ENCODE assay signal across 8 cellular contexts in genomic region chr10:35126530-35127288, GRCh38. TPM values are rescaled to one million over a fixed set of nuclear protein-coding genes. Genes with fewer than 3 reads are reported as not detected.
DNase-seq lines count a peak whose midpoint lies in the region; ATAC-seq lines count a peak whose summit lies in the region.

Gene CREM (plus strand): TSS chr10:35126846. CDS start chr10:35137836, 10,990 bp downstream.

- H3K4me1 Mint-ChIP-seq in activated T-helper 1 cell treated with anti-CD3 and anti-CD28 coated beads, Interleukin-12 subunit alpha, Interleukin-12 subunit beta, Interleukin-2, Interleukin-4 antibody, amounts not matched to agents 30 ng/mL and 10 ng/mL and 1 ng/mL, durations not matched to agents 14 hours and 24 hours and 36 hours (ENCODE audit: low read depth): peaks cover 66% of the 10 kb centered on the region
- peaks cover 16 to 61% (median 47%) of the 10 kb centered on the region in 7 donors for H3K4me1 Mint-ChIP-seq in naive thymus-derived CD4-positive, alpha-beta T cell
- H3K4me1 Mint-ChIP-seq in stimulated activated naive B cell treated with anti-CD40 and anti-IgM and Interleukin-4, amounts not matched to agents 10 μg/mL and 1 μg/mL and 100 μg/mL, for 72 hours: peaks cover 15 to 42% of the 10 kb centered on the region in 2 donors

- H3K9me3 Mint-ChIP-seq in activated T-helper 1 cell treated with anti-CD3 and anti-CD28 coated beads, Interleukin-12 subunit alpha, Interleukin-12 subunit beta, Interleukin-2, Interleukin-4 antibody, amounts not matched to agents 30 ng/mL and 10 ng/mL and 1 ng/mL, durations not matched to agents 14 hours and 24 hours and 36 hours: no peaks in the 10 kb centered on the region
- peaks cover 0 to 4% (median 0%) of the 10 kb centered on the region in 11 donors for H3K9me3 Mint-ChIP-seq in naive thymus-derived CD4-positive, alpha-beta T cell
- no peaks in the 10 kb centered on the region for H3K9me3 Mint-ChIP-seq in stimulated activated naive B cell treated with anti-CD40 and anti-IgM and Interleukin-4, amounts not matched to agents 10 μg/mL and 1 μg/mL and 100 μg/mL, for 72 hours

- H3K4me3 Mint-ChIP-seq in activated T-helper 1 cell treated with anti-CD3 and anti-CD28 coated beads, Interleukin-12 subunit alpha, Interleukin-12 subunit beta, Interleukin-2, Interleukin-4 antibody, amounts not matched to agents 30 ng/mL and 10 ng/mL and 1 ng/mL, durations not matched to agents 14 hours and 24 hours and 36 hours: peak within 1 kb of the TSS; percentile 94
- peak within 1 kb of the TSS; percentile 63 to 93 (median 91) for H3K4me3 Mint-ChIP-seq in naive thymus-derived CD4-positive, alpha-beta T cell
- peak within 1 kb of the TSS; percentile 90 to 92 for H3K4me3 Mint-ChIP-seq in stimulated activated naive B cell treated with anti-CD40 and anti-IgM and Interleukin-4, amounts not matched to agents 10 μg/mL and 1 μg/mL and 100 μg/mL, for 72 hours

- no peaks in the 10 kb centered on the region for H3K36me3 ChIP-seq in GM23248 (ENCODE audit: low read depth)
- H3K36me3 ChIP-seq in naive thymus-derived CD4-positive, alpha-beta T cell (ENCODE audit: control insufficient read depth in 2 of 3, insufficient read depth in 3 of 3, low read length in 3 of 3): no peaks in the 10 kb centered on the region

- H4K20me1 ChIP-seq in GM23248 (ENCODE audit: insufficient read depth): no peaks in the 10 kb centered on the region

- H3K27me3 Mint-ChIP-seq in activated T-helper 1 cell treated with anti-CD3 and anti-CD28 coated beads, Interleukin-12 subunit alpha, Interleukin-12 subunit beta, Interleukin-2, Interleukin-4 antibody, amounts not matched to agents 30 ng/mL and 10 ng/mL and 1 ng/mL, durations not matched to agents 14 hours and 24 hours and 36 hours (ENCODE audit: insufficient read depth): no peaks in the 10 kb centered on the region
- H3K27me3 Mint-ChIP-seq in naive thymus-derived CD4-positive, alpha-beta T cell: no peaks in the 10 kb centered on the region
- no peaks in the 10 kb centered on the region for H3K27me3 Mint-ChIP-seq in stimulated activated naive B cell treated with anti-CD40 and anti-IgM and Interleukin-4, amounts not matched to agents 10 μg/mL and 1 μg/mL and 100 μg/mL, for 72 hours

- intact Hi-C loops in activated T-helper 1 cell treated with anti-CD3 and anti-CD28 coated beads, Interleukin-12 subunit alpha, Interleukin-12 subunit beta, Interleukin-2, Interleukin-4 antibody, amounts not matched to agents 30 ng/mL and 10 ng/mL and 1 ng/mL, durations not matched to agents 14 hours and 24 hours and 36 hours (cut with micrococcal nuclease): loop anchor here (1.0 to 5.0 kb wide), 9 partner anchors 23 to 516 kb away; partner anchors contain the start of genes CUL2 and FZD8
- intact Hi-C loops in naive thymus-derived CD4-positive, alpha-beta T cell (cut with micrococcal nuclease): loop anchor here (1.0 to 10.0 kb wide), 10 partner anchors 23 to 516 kb away; partner anchors contain the start of genes CCNY (in 2 of the 2), CUL2 (in 2 of the 2) and FZD8 (in 1 of the 2)

- peak within 1 kb of the TSS; percentile 77 for H3K4me3 ChIP-seq in GM23248
- H3K4me3 ChIP-seq in naive thymus-derived CD4-positive, alpha-beta T cell (ENCODE audit: low read length): peak within 1 kb of the TSS; percentile 84

- H3K36me3 Mint-ChIP-seq in activated T-helper 1 cell treated with anti-CD3 and anti-CD28 coated beads, Interleukin-12 subunit alpha, Interleukin-12 subunit beta, Interleukin-2, Interleukin-4 antibody, amounts not matched to agents 30 ng/mL and 10 ng/mL and 1 ng/mL, durations not matched to agents 14 hours and 24 hours and 36 hours (ENCODE audit: low read depth): peaks cover 7% of the 10 kb centered on the region
- peaks cover 0 to 6% (median 0%) of the 10 kb centered on the region in 5 donors for H3K36me3 Mint-ChIP-seq in naive thymus-derived CD4-positive, alpha-beta T cell
- H3K36me3 Mint-ChIP-seq in stimulated activated naive B cell treated with anti-CD40 and anti-IgM and Interleukin-4, amounts not matched to agents 10 μg/mL and 1 μg/mL and 100 μg/mL, for 72 hours: peaks cover 25 to 26% of the 10 kb centered on the region in 2 donors

- peak within 1 kb of the TSS; percentile 81 for H3K4me2 ChIP-seq in GM23248 (ENCODE audit: unreplicated experiment)

- peak within 1 kb of the TSS; percentile 96 for H3K9ac ChIP-seq in GM23248

- peaks cover 39% of the 10 kb centered on the region for H3K79me2 ChIP-seq in GM23248 (ENCODE audit: insufficient read depth)

- in situ Hi-C loops in GM23248 (cut with MboI): no loop called here

- H2AFZ ChIP-seq in GM23248: peak within 1 kb of the TSS; percentile 96

- DNase-seq in EH (ENCODE audit: low read depth): peak; percentile 98
- peak; percentile 100 for DNase-seq in GM23248
- peak; percentile 99 for DNase-seq in Kasumi-1 (lab: John Stamatoyannopoulos, UW)
- peak; percentile 99 for DNase-seq in RKO (ENCODE audit: low spot score)
- DNase-seq in activated T-helper 1 cell treated with anti-CD3 and anti-CD28 coated beads, Interleukin-12 subunit alpha, Interleukin-12 subunit beta, Interleukin-2, Interleukin-4 antibody, amounts not matched to agents 30 ng/mL and 10 ng/mL and 1 ng/mL, durations not matched to agents 14 hours and 24 hours and 36 hours (ENCODE audit: low spot score): peak; percentile 97
- peak; percentile 97 for DNase-seq in fibroblast of gingiva (ENCODE audit: low read depth)
- peak; percentile 98 to 100 (median 99) for DNase-seq in naive thymus-derived CD4-positive, alpha-beta T cell
- DNase-seq in stimulated activated naive B cell treated with anti-CD40 and anti-IgM and Interleukin-4, amounts not matched to agents 10 μg/mL and 1 μg/mL and 100 μg/mL, for 72 hours: peak; percentile 95

- no peaks in the 10 kb centered on the region for H3K9me3 ChIP-seq in GM23248 (ENCODE audit: low read depth)
- H3K9me3 ChIP-seq in naive thymus-derived CD4-positive, alpha-beta T cell (ENCODE audit: control insufficient read depth in 2 of 3, low read length in 3 of 3): no peaks in the 10 kb centered on the region

- peak; percentile 90 for ATAC-seq in naive thymus-derived CD4-positive, alpha-beta T cell
- ATAC-seq in stimulated activated naive B cell treated with anti-CD40 and anti-IgM and Interleukin-4, amounts not matched to agents 10 μg/mL and 1 μg/mL and 100 μg/mL, for 72 hours (replicated peaks): peak; percentile 89

- no peaks in the 10 kb centered on the region for H3K9me2 ChIP-seq in GM23248 (ENCODE audit: insufficient read depth)

- WGBS in GM23248 (ENCODE audit: low coverage in 1 of 2, low lambda C conversion rate in 2 of 2, missing lambda C conversion rate in 2 of 2), 2 experiments: 1% methylated on average over 55 to 80 of the region's 80 CpGs

- no peaks in the 10 kb centered on the region for H3K27me3 ChIP-seq in GM23248 (replicated peaks; ENCODE audit: insufficient read depth)
- no peaks in the 10 kb centered on the region for H3K27me3 ChIP-seq in naive thymus-derived CD4-positive, alpha-beta T cell (ENCODE audit: control insufficient read depth in 2 of 2, insufficient read depth in 2 of 2, low read length in 2 of 2)

- peak within 1 kb of the TSS; percentile 93 for H3K27ac Mint-ChIP-seq in activated T-helper 1 cell treated with anti-CD3 and anti-CD28 coated beads, Interleukin-12 subunit alpha, Interleukin-12 subunit beta, Interleukin-2, Interleukin-4 antibody, amounts not matched to agents 30 ng/mL and 10 ng/mL and 1 ng/mL, durations not matched to agents 14 hours and 24 hours and 36 hours
- H3K27ac Mint-ChIP-seq in naive thymus-derived CD4-positive, alpha-beta T cell: peak within 1 kb of the TSS; percentile 85 to 99 (median 95)
- H3K27ac Mint-ChIP-seq in stimulated activated naive B cell treated with anti-CD40 and anti-IgM and Interleukin-4, amounts not matched to agents 10 μg/mL and 1 μg/mL and 100 μg/mL, for 72 hours: peak within 1 kb of the TSS; percentile 99

- CTCF ChIA-PET in naive thymus-derived CD4-positive, alpha-beta T cell (lab: Charles Lee): interaction anchor here (1.1 to 12.0 kb wide), 3 partner anchors 69 to 95 kb away, joined by 4 to 118 read pairs (median 62); no protein-coding TSS in a partner anchor

- peaks cover 33% of the 10 kb centered on the region for H3F3A ChIP-seq in GM23248 (ENCODE audit: insufficient read depth)

- peaks cover 12% of the 10 kb centered on the region for H3K4me1 ChIP-seq in GM23248 (ENCODE audit: insufficient read depth)
- peaks cover 17 to 20% of the 10 kb centered on the region in 2 donors for H3K4me1 ChIP-seq in naive thymus-derived CD4-positive, alpha-beta T cell (ENCODE audit: control insufficient read depth in 2 of 2, insufficient read depth in 2 of 2, low read length in 2 of 2)

- POLR2A ChIA-PET in naive thymus-derived CD4-positive, alpha-beta T cell (lab: Charles Lee): interaction anchor here (0.6 to 3.7 kb wide), 20 partner anchors 9 to 202 kb away, joined by 3 to 80 read pairs (median 4); partner anchors contain the start of gene CUL2

- peak within 1 kb of the TSS; percentile 95 for H3K27ac ChIP-seq in GM23248
- H3K27ac ChIP-seq in naive thymus-derived CD4-positive, alpha-beta T cell (ENCODE audit: low read depth, low read length): peak within 1 kb of the TSS; percentile 100

RNA-seq across cellular contexts. Expression of gene CREM, which starts in this region (rescaled TPM):
- total RNA-seq in GM23248 (2014; rRNA removed; shearing (Covaris generic)): 13.3 and 14.9 TPM in 2 replicates
- 32.0 and 34.0 TPM in 2 replicates for polyA plus RNA-seq in GM23248 (2016; fragmentation: Nextera tagmentation; extraction: Ambion mirVana)
- total RNA-seq in activated T-helper 1 cell treated with anti-CD3 and anti-CD28 coated beads, Interleukin-12 subunit alpha, Interleukin-12 subunit beta, Interleukin-2, Interleukin-4 antibody, amounts not matched to agents 30 ng/mL and 10 ng/mL and 1 ng/mL, durations not matched to agents 14 hours and 24 hours and 36 hours: 101 and 106 TPM in 2 replicates
- total RNA-seq in naive thymus-derived CD4-positive, alpha-beta T cell: 10 to 100 TPM; 13.3 to 76.2 (median 31.6) TPM
- 10 to 100 TPM; 19.1 to 19.7 TPM for polyA plus RNA-seq in naive thymus-derived CD4-positive, alpha-beta T cell

Comparison
In these comparisons a context has a peak if more than half of its experiments do, and no peak if none do; other contexts are left out.
1. Peak in every context shown above with its lines: DNase-seq, ATAC-seq, H3K4me3 ChIP-seq and H3K27ac ChIP-seq.